8 cellular contexts compared by ENCODE assay signal in genomic region chr15:28455537-28456475, GRCh38.
A peak's percentile ranks its signal among the peaks of the same experiment; 100 is the strongest.
DNase-seq lines count a peak whose midpoint lies in the region; ATAC-seq, FAIRE-seq and TF ChIP-seq lines count a peak whose summit lies in the region.
"Not testable (repeated sequence)": the region's sequence is repeated elsewhere in the genome, so short reads cannot be mapped to it uniquely, and the experiment has no call there.

No MANE protein-coding gene starts in this region.

- not testable (repeated sequence) for ATAC-seq in Right ventricle myocardium inferior

- not testable (repeated sequence) for H3K36me3 ChIP-seq in astrocyte (ENCODE audit: insufficient read depth, low read length); sigmoid colon; uterus

- TF ChIP-seq EP300 in sigmoid colon (IDR thresholded peaks at IDR 0.05), result not testable (repeated sequence)

- H3K36me3 Mint-ChIP-seq in astrocyte (ENCODE audit: low read depth, unreplicated experiment); neural crest cell (ENCODE audit: low read depth): not testable (repeated sequence)

- TF ChIP-seq POLR2A in sigmoid colon (IDR thresholded peaks at IDR 0.05); uterus (IDR thresholded peaks at IDR 0.05): not testable (repeated sequence)

- H3K4me2 ChIP-seq in astrocyte (ENCODE audit: low read length), result not testable (repeated sequence)

- not testable (repeated sequence) for H3K27me3 ChIP-seq in astrocyte (ENCODE audit: insufficient read depth, low read length); uterus
- H3K27me3 ChIP-seq in sigmoid colon, result peaks cover 3 to 23% (median 21%) of the 10 kb centered on the region in 3 donors

- not testable (repeated sequence) for H3K27ac ChIP-seq in astrocyte (ENCODE audit: low read depth, low read length); sigmoid colon; uterus

- H3K4me3 ChIP-seq in astrocyte (ENCODE audit: insufficient read depth, low read depth, low read length); sigmoid colon; uterus: not testable (repeated sequence)

- H3K27ac Mint-ChIP-seq in astrocyte (ENCODE audit: unreplicated experiment); neural crest cell (ENCODE audit: unreplicated experiment): not testable (repeated sequence)

- not testable (repeated sequence) for H4K20me1 ChIP-seq in astrocyte (ENCODE audit: insufficient read depth, low read length)

- WGBS in sigmoid colon, 2 donors, result 87% methylated on average over 23 of the region's 28 CpGs

- intact Hi-C loops in Right ventricle myocardium inferior (cut with DNase I); sigmoid colon (cut with DNase I); uterus (cut with DNase I; ENCODE audit: low total_unique reads): not testable (repeated sequence)

- H3K4me3 Mint-ChIP-seq in astrocyte (ENCODE audit: unreplicated experiment) (peak overlapping the region; percentile 60), neural crest cell (peak overlapping the region; percentile 38)

- not testable (repeated sequence) for TF ChIP-seq CTCF in astrocyte (IDR thresholded peaks at IDR 0.05; ENCODE audit: insufficient read depth, low read depth, low read length); neural crest cell (conservative IDR thresholded peaks at IDR 0.05); sigmoid colon (IDR thresholded peaks at IDR 0.05); uterus (IDR thresholded peaks at IDR 0.05)

- DNase-seq in D341Med (ENCODE audit: low spot score) (peak; percentile 16), RCC 7860 (ENCODE audit: low spot score) (peak; percentile 3), Right ventricle myocardium inferior (ENCODE audit: missing footprints) (peak; percentile 47), left kidney (ENCODE audit: low read depth, low spot score) (peak; percentile 59), sigmoid colon (peak; percentile 67), uterus (peak; percentile 15 to 18)
- DNase-seq in astrocyte (ENCODE audit: low read depth); neural crest cell (ENCODE audit: low read depth, low spot score): not testable (repeated sequence)

- not testable (repeated sequence) for H3K79me2 ChIP-seq in astrocyte (ENCODE audit: insufficient read depth, low read length)

- H3K9me3 ChIP-seq in astrocyte (ENCODE audit: insufficient read depth, low read depth, low read length); sigmoid colon; uterus: not testable (repeated sequence)

- not testable (repeated sequence) for H2AFZ ChIP-seq in astrocyte (ENCODE audit: low read depth, low read length)

- not testable (repeated sequence) for H3K4me1 ChIP-seq in astrocyte (ENCODE audit: insufficient read depth, low read length); sigmoid colon; uterus

- H3K9ac ChIP-seq in astrocyte (ENCODE audit: low read length), result not testable (repeated sequence)

- H3K27me3 Mint-ChIP-seq in astrocyte (ENCODE audit: low read depth, unreplicated experiment) (peaks cover 15% of the 10 kb centered on the region), neural crest cell (ENCODE audit: low read depth) (peaks cover 23% of the 10 kb centered on the region)

- not testable (repeated sequence) for H3K4me1 Mint-ChIP-seq in astrocyte (ENCODE audit: low read depth, unreplicated experiment); neural crest cell

- not testable (repeated sequence) for H3K9me3 Mint-ChIP-seq in astrocyte (ENCODE audit: unreplicated experiment); neural crest cell

- FAIRE-seq in RCC 7860 (lab: Jason Lieb, UNC); astrocyte (lab: Jason Lieb, UNC): not testable (repeated sequence)
